In the genomic region with DNA sequence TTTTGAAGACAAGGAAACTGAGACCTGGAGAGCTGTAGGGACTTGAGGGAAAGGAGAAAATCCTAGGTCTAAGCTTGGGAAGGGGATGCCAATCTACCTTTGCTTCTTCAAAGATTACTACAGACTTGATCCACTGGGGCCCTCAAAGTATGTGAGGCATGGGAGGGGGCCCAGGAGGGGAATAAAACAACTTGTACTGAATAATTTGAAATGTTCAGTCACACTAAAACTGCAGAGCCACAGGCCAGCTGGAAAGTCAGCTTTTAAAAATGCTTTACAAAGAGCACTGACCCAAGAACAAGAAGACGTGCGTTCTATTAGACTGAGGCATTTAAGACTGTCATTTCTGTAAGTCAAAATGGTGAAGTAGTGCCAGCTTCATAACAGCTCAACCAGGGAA, we compare ENCODE assay signal across 21 cellular contexts. TPM values are rescaled to one million over a fixed set of nuclear protein-coding genes. Genes with fewer than 3 reads are reported as not detected.
DNase-seq lines count a peak whose midpoint lies in the region; ATAC-seq, FAIRE-seq and TF ChIP-seq lines count a peak whose summit lies in the region.
"Had no signal": no experiment of that assay in that cellular context is flagged by ENCODE, and none has a peak within 500 bp of the region (broad histone marks: within the 10 kb centered on the region; RNA-seq: fewer than 3 reads in every experiment).

No MANE protein-coding gene starts in this region.

- no peak overlapping the region for H3K27ac Mint-ChIP-seq in activated CD8-positive, alpha-beta memory T cell treated with anti-CD3 and anti-CD28 coated beads, Interleukin-2, amount 10 ng/mL, durations not matched to agents 7 days and 5 days
- H3K27ac Mint-ChIP-seq: H9, HFFc6 had no signal

- CTCF ChIA-PET in endothelial cell of umbilical vein (lab: Charles Lee): interaction anchor here (0.7 to 3.4 kb wide), 3 partner anchors 12 to 175 kb away, joined by 3 to 10 read pairs (median 4); no protein-coding TSS in a partner anchor
- CTCF ChIA-PET in activated CD8-positive, alpha-beta memory T cell treated with anti-CD3 and anti-CD28 coated beads, Interleukin-2, amount 10 ng/mL, durations not matched to agents 7 days and 5 days (lab: Charles Lee): interaction anchor here (1.0 kb wide), 1 partner anchor 12 kb away, joined by 3 read pairs; no protein-coding TSS in a partner anchor

- no peaks in the 10 kb centered on the region for H3K79me2 ChIP-seq in endothelial cell of umbilical vein (ENCODE audit: control insufficient read depth, insufficient read depth, low read length)

- dilution Hi-C loops in endothelial cell of umbilical vein (cut with MboI; ENCODE audit: extremely low pct_ligation_motif_present, low sequenced_read_pairs): no loop called here

- no peaks in the 10 kb centered on the region for H3K9me1 ChIP-seq in endothelial cell of umbilical vein (replicated peaks; ENCODE audit: control insufficient read depth, extremely low read depth, insufficient read depth, low read length)

- POLR2A ChIA-PET in endothelial cell of umbilical vein (lab: Charles Lee): no interaction called here

- no peak overlapping the region for H3K4me2 ChIP-seq in endothelial cell of umbilical vein (ENCODE audit: insufficient read depth, low read length)
- H3K4me2 ChIP-seq: PC-9 had no signal

- intact Hi-C loops in endothelial cell of umbilical vein (cut with micrococcal nuclease): loop anchor here (1.0 to 2.0 kb wide), 4 partner anchors 11 to 338 kb away; no protein-coding TSS in a partner anchor
- intact Hi-C loops in vagina (cut with DNase I): no loop called here

- H3K4me3 Mint-ChIP-seq in activated CD8-positive, alpha-beta memory T cell treated with anti-CD3 and anti-CD28 coated beads, Interleukin-2, amount 10 ng/mL, durations not matched to agents 7 days and 5 days: no peak overlapping the region
- H3K4me3 Mint-ChIP-seq: H9, HFFc6 had no signal

- no peak for FAIRE-seq in endothelial cell of umbilical vein (lab: Jason Lieb, UNC)
- FAIRE-seq: G401.6, GM12892 had no signal

- TF ChIP-seq POLR2A in endothelial cell of umbilical vein (IDR thresholded peaks at IDR 0.05; ENCODE audit: low read depth, low read length) (no peak), vagina (IDR thresholded peaks at IDR 0.05) (no peak)

- no peaks in the 10 kb centered on the region for H3K9me3 ChIP-seq in adipocyte (ENCODE audit: control insufficient read depth, low read length)
- H3K9me3 ChIP-seq in endothelial cell of umbilical vein (replicated peaks; ENCODE audit: control insufficient read depth, insufficient read depth, low read length): no peaks in the 10 kb centered on the region
- no peaks in the 10 kb centered on the region for H3K9me3 ChIP-seq in mucosa of stomach (ENCODE audit: control insufficient read depth, low read length)
- no peaks in the 10 kb centered on the region for H3K9me3 ChIP-seq in vagina

- no peaks in the 10 kb centered on the region for H3K4me1 Mint-ChIP-seq in activated CD8-positive, alpha-beta memory T cell treated with anti-CD3 and anti-CD28 coated beads, Interleukin-2, amount 10 ng/mL, durations not matched to agents 7 days and 5 days

- ATAC-seq in activated CD8-positive, alpha-beta memory T cell treated with anti-CD3 and anti-CD28 coated beads, Interleukin-2, amount 10 ng/mL, durations not matched to agents 7 days and 5 days: no peak

- TF ChIP-seq CTCF in endothelial cell of umbilical vein (IDR thresholded peaks at IDR 0.05; ENCODE audit: extremely low read depth in 1 of 2, insufficient read depth in 1 of 2, low read depth in 1 of 2, low read length in 2 of 2) (no peak), vagina (IDR thresholded peaks at IDR 0.05) (no peak)

- no peaks in the 10 kb centered on the region for H4K20me1 ChIP-seq in endothelial cell of umbilical vein (replicated peaks; ENCODE audit: control insufficient read depth, extremely low read depth, insufficient read depth, low read length)

- H3K36me3 ChIP-seq in adipocyte (ENCODE audit: control insufficient read depth, insufficient read depth, low read length, severe bottlenecking) (no peaks in the 10 kb centered on the region), endothelial cell of umbilical vein (ENCODE audit: control insufficient read depth in 2 of 2, extremely low read depth in 1 of 2, insufficient read depth in 2 of 2, low read length in 2 of 2) (no peaks in the 10 kb centered on the region), mucosa of stomach (ENCODE audit: control insufficient read depth, insufficient read depth, low read length) (no peaks in the 10 kb centered on the region), vagina (no peaks in the 10 kb centered on the region)

- H3K27me3 Mint-ChIP-seq in activated CD8-positive, alpha-beta memory T cell treated with anti-CD3 and anti-CD28 coated beads, Interleukin-2, amount 10 ng/mL, durations not matched to agents 7 days and 5 days: peaks cover 18% of the 10 kb centered on the region

- no peaks in the 10 kb centered on the region for H3K9me3 Mint-ChIP-seq in activated CD8-positive, alpha-beta memory T cell treated with anti-CD3 and anti-CD28 coated beads, Interleukin-2, amount 10 ng/mL, durations not matched to agents 7 days and 5 days (ENCODE audit: low read depth)
- H3K9me3 Mint-ChIP-seq: H9, HFFc6 had no signal

- no peak overlapping the region for H2AFZ ChIP-seq in endothelial cell of umbilical vein (ENCODE audit: low read depth, low read length)
- H2AFZ ChIP-seq: PC-9 had no signal

- no TSS peak for BruUV-seq in endothelial cell of umbilical vein (replicated peaks; lab: Mats Ljungman, UMichigan)

- H3K27me3 ChIP-seq in adipocyte (replicated peaks; ENCODE audit: control insufficient read depth, insufficient read depth, low read length) (no peaks in the 10 kb centered on the region), endothelial cell of umbilical vein (ENCODE audit: control insufficient read depth in 2 of 2, insufficient read depth in 2 of 2, low read length in 2 of 2) (no peaks in the 10 kb centered on the region), mucosa of stomach (ENCODE audit: control insufficient read depth, insufficient read depth, low read length) (no peaks in the 10 kb centered on the region), vagina (no peaks in the 10 kb centered on the region)

- no peaks in the 10 kb centered on the region for H3K36me3 Mint-ChIP-seq in activated CD8-positive, alpha-beta memory T cell treated with anti-CD3 and anti-CD28 coated beads, Interleukin-2, amount 10 ng/mL, durations not matched to agents 7 days and 5 days

- H3K27ac ChIP-seq in endothelial cell of umbilical vein (ENCODE audit: insufficient read depth, low read depth, low read length) (peak overlapping the region; percentile 18), vagina (peak overlapping the region; percentile 56)
- H3K27ac ChIP-seq: C4-2B, GM23248, PC-9 had no signal

- H3K9ac ChIP-seq in adipocyte (ENCODE audit: low read length) (peak overlapping the region; percentile 48), endothelial cell of umbilical vein (replicated peaks; ENCODE audit: extremely low read depth, insufficient read depth, low read length) (peak overlapping the region; percentile 1), mucosa of stomach (ENCODE audit: low read length) (peak overlapping the region; percentile 13)
- H3K9ac ChIP-seq: GM23248 had no signal

- peak overlapping the region; percentile 37 for H3K4me3 ChIP-seq in adipocyte (ENCODE audit: low read length)
- H3K4me3 ChIP-seq in endothelial cell of umbilical vein (replicated peaks in 1 of 3; ENCODE audit: insufficient read depth in 1 of 3, low read depth in 1 of 3, low read length in 3 of 3): no peak overlapping the region
- H3K4me3 ChIP-seq in mucosa of stomach (ENCODE audit: low read length): no peak overlapping the region
- H3K4me3 ChIP-seq in vagina: no peak overlapping the region
- H3K4me3 ChIP-seq: GM23248, PC-9 had no signal

- H3K4me1 ChIP-seq in adipocyte (ENCODE audit: control insufficient read depth, insufficient read depth, low read length) (peaks cover 39% of the 10 kb centered on the region), endothelial cell of umbilical vein (ENCODE audit: control insufficient read depth, extremely low read depth, insufficient read depth, low read length) (peaks cover 33% of the 10 kb centered on the region), mucosa of stomach (ENCODE audit: control insufficient read depth, insufficient read depth, low read length) (peaks cover 43% of the 10 kb centered on the region), vagina (peaks cover 25% of the 10 kb centered on the region)

- DNase-seq in adipocyte (ENCODE audit: low read depth) (no peak), endothelial cell of umbilical vein (ENCODE audit: low read depth, low spot score) (no peak), vagina (ENCODE audit: extremely low spot score in 2 of 2) (no peak), NOMO-1 (lab: John Stamatoyannopoulos, UW; ENCODE audit: unreplicated experiment in 2 of 2) (no peak)
- DNase-seq in stimulated activated CD4-positive, alpha-beta T cell treated with anti-CD3 and anti-CD28 coated beads, Interleukin-12 subunit alpha, Interleukin-12 subunit beta, amount 100 ng/mL, for 4 hours: no peak
- DNase-seq in activated CD8-positive, alpha-beta memory T cell treated with anti-CD3 and anti-CD28 coated beads, Interleukin-2, amount 10 ng/mL, durations not matched to agents 7 days and 5 days: no peak
- DNase-seq: H9, HFFc6, Kasumi-1, NCI-H1694 treated with DMSO at 0.1 percent for 48 hours, NCI-H446, NCI-H526, PC-9, RPMI8226, SHP77 had no signal

TF ChIP-seq in endothelial cell of umbilical vein, 7 proteins besides CTCF, POLR2A, EP300 and RAD21 (continues in another document):
- TF ChIP-seq GATA2 (IDR thresholded peaks at IDR 0.05; ENCODE audit: insufficient read depth, insufficient read length, low read depth, low read length) (no peak), EZH2 (IDR thresholded peaks at IDR 0.05; ENCODE audit: borderline replicate concordance, low read depth, low read length, severe bottlenecking) (no peak), MYC (IDR thresholded peaks at IDR 0.05; ENCODE audit: low read depth, low read length) (no peak), FOS (IDR thresholded peaks at IDR 0.05; ENCODE audit: borderline replicate concordance, insufficient read depth, low read length) (no peak), POLR2AphosphoS5 (IDR thresholded peaks at IDR 0.05; ENCODE audit: insufficient read depth, low read depth, low read length) (no peak)

RNA-seq across cellular contexts. Expression of a gene that starts 13.6 kb away (rescaled TPM):
- 8.5 and 13.8 TPM in 2 replicates for total RNA-seq in endothelial cell of umbilical vein
- polyA plus RNA-seq in endothelial cell of umbilical vein: 6.0 and 8.7 TPM in 2 replicates
- 4.5 and 5.9 TPM in 2 replicates for polyA plus RNA-seq in endothelial cell of umbilical vein (2011; cell fraction: cytosol; rRNA removed)
- polyA plus RNA-seq in endothelial cell of umbilical vein (2011; cell fraction: nucleus; rRNA removed): 6.8 and 7.6 TPM in 2 replicates
- 2.5 and 3.1 TPM in 2 replicates for polyA plus RNA-seq in endothelial cell of umbilical vein (2012)
- polyA minus RNA-seq in endothelial cell of umbilical vein: 2.8 and 6.6 TPM in 2 replicates
- not detected for polyA minus RNA-seq in endothelial cell of umbilical vein (2011; cell fraction: cytosol; rRNA and poly(A)+ RNA removed)
- polyA minus RNA-seq in endothelial cell of umbilical vein (2011; cell fraction: nucleus; rRNA and poly(A)+ RNA removed): 5.2 and 6.1 TPM in 2 replicates
- 35.4 TPM for total RNA-seq in vagina
- not detected for total RNA-seq in activated CD8-positive, alpha-beta memory T cell treated with anti-CD3 and anti-CD28 coated beads, Interleukin-2, amount 10 ng/mL, durations not matched to agents 7 days and 5 days
- total RNA-seq: H9, MCF 10A, PC-9 had no signal
